13 cellular contexts compared by ENCODE assay signal in the genomic region with DNA sequence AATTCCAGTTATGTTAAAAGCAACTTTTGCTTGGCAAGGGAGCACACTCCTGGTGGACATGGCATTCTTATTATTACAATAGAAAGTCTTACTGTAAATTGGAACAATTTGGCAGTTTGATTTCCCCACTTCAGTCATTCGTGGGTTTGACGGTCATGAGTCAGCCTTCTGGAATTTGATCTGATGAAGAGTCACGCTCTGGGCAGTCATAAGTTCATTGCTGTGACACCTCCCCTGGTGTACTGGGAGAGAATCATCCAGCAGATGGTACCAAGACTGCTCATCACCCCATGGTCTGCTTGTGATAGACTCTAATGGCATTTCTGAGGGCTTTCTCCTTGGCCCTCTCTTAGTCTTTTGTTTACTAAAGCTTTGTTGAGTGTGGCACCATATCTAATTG. TPM values are rescaled to one million over a fixed set of nuclear protein-coding genes. Genes with fewer than 3 reads are reported as not detected.
DNase-seq lines count a peak whose midpoint lies in the region; ATAC-seq and TF ChIP-seq lines count a peak whose summit lies in the region.
"Had no signal": no experiment of that assay in that cellular context is flagged by ENCODE, and none has a peak within 500 bp of the region (broad histone marks: within the 10 kb centered on the region; RNA-seq: fewer than 3 reads in every experiment).

No MANE protein-coding gene starts in this region.

- DNase-seq in ELR (ENCODE audit: low read depth) (peak; percentile 87), LHCN-M2 (ENCODE audit: low read depth) (peak; percentile 99), astrocyte of the spinal cord (ENCODE audit: low read depth, low spot score) (peak; percentile 67), myocyte (ENCODE audit: low read depth) (peak; percentile 89), right lobe of liver (no peak), D341Med (ENCODE audit: low spot score) (no peak)
- no peak for DNase-seq in activated CD4-positive, alpha-beta T cell treated with anti-CD3 and anti-CD28 coated beads, Interleukin-2, amount 50 U/mL, for 1 hour
- DNase-seq: activated effector memory CD4-positive, alpha-beta T cell treated with anti-CD3 and anti-CD28 coated beads, Interleukin-2, amount 50 U/mL, for 16 hours; NCI-H1417 treated with DMSO at 0.1 percent for 48 hours; stimulated activated CD4-positive, alpha-beta T cell treated with anti-CD3 and anti-CD28 coated beads, Interleukin-12 subunit alpha, Interleukin-12 subunit beta, amount 100 ng/mL, for 4 hours had no signal

- intact Hi-C loops in right lobe of liver (cut with DNase I), result no loop called here

- ATAC-seq in right lobe of liver, result no peak
- ATAC-seq: stimulated activated memory B cell treated with anti-CD40 and anti-IgM and Interleukin-4, amounts not matched to agents 10 μg/mL and 1 μg/mL and 100 μg/mL, for 72 hours had no signal

- H3K4me3 ChIP-seq in astrocyte of the spinal cord (ENCODE audit: low read depth, low read length), result no peak overlapping the region
- no peak overlapping the region for H3K4me3 ChIP-seq in right lobe of liver

- no peaks in the 10 kb centered on the region for H3K9me3 ChIP-seq in right lobe of liver

- no peak overlapping the region for H3K27ac ChIP-seq in right lobe of liver

- H3K4me1 ChIP-seq in right lobe of liver, result no peaks in the 10 kb centered on the region

- H3K27me3 ChIP-seq in right lobe of liver, result no peaks in the 10 kb centered on the region

- no peaks in the 10 kb centered on the region for H3K36me3 ChIP-seq in right lobe of liver

- in situ Hi-C loops in astrocyte of the spinal cord (cut with HindIII; ENCODE audit: low sequenced_read_pairs), result no loop called here

- no peak for TF ChIP-seq CTCF in astrocyte of the spinal cord (IDR thresholded peaks at IDR 0.05; ENCODE audit: low read depth, low read length)
- TF ChIP-seq CTCF in right lobe of liver (IDR thresholded peaks at IDR 0.05), result no peak

- 51% methylated on average over 2 of the region's 3 CpGs for WGBS in right lobe of liver (ENCODE audit: insufficient coverage, low coverage, low lambda C conversion rate, missing lambda C conversion rate)

- no peak for TF ChIP-seq POLR2A in right lobe of liver (IDR thresholded peaks at IDR 0.05)

RNA-seq across cellular contexts. Expression of a gene that starts 53.8 kb away (rescaled TPM):
- not detected in 2 replicates for total RNA-seq in LHCN-M2 (2014; rRNA removed)
- polyA plus RNA-seq in LHCN-M2 (2012), result not detected
- not detected in 2 replicates for total RNA-seq in myocyte
- polyA plus RNA-seq in myocyte (2012), result 0.06 TPM
- not detected for total RNA-seq in right lobe of liver
- total RNA-seq: dermis microvascular lymphatic vessel endothelial cell, H1 had no signal
- polyA plus RNA-seq: H1 had no signal

Comparison
In these comparisons a context has a peak if more than half of its experiments do, and no peak if none do; other contexts are left out.
1. DNase-seq: peak in ELR (single experiment), LHCN-M2 (single experiment), astrocyte of the spinal cord (single experiment) and myocyte (single experiment); none in right lobe of liver (0 of 3), activated CD4-positive, alpha-beta T cell treated with anti-CD3 and anti-CD28 coated beads, Interleukin-2, amount 50 U/mL, for 1 hour (single experiment) and D341Med (single experiment).